In genomic region chr19:5974721-5975387, GRCh38 we compare ENCODE assay signal across 11 cellular contexts. TPM values are rescaled to one million over a fixed set of nuclear protein-coding genes. Genes with fewer than 3 reads are reported as not detected.
DNase-seq lines count a peak whose midpoint lies in the region; ATAC-seq and TF ChIP-seq lines count a peak whose summit lies in the region.
"Had no signal": no experiment of that assay in that cellular context is flagged by ENCODE, and none has a peak within 500 bp of the region (broad histone marks: within the 10 kb centered on the region; RNA-seq: fewer than 3 reads in every experiment).

No MANE protein-coding gene starts in this region.

- H3K36me3 ChIP-seq in transverse colon (no peaks in the 10 kb centered on the region), body of pancreas (replicated peaks in 1 of 2; ENCODE audit: insufficient read depth in 1 of 2, low read depth in 2 of 2) (no peaks in the 10 kb centered on the region)

- WGBS in transverse colon (ENCODE audit: low coverage in 1 of 2), 2 donors, result 19 to 38% methylated on average over 3 to 10 of the region's 10 CpGs
- WGBS in body of pancreas, 2 donors, result 53 to 61% methylated on average over 9 to 10 of the region's 10 CpGs

- in situ Hi-C loops in transverse colon (cut with MboI; ENCODE audit: low pct_ligation_motif_present in 1 of 4, low pct_unique_long_range_greater_than_20kb in 1 of 4, low sequenced_read_pairs in 3 of 4), result no loop called here

- no peaks in the 10 kb centered on the region for H3K9me3 Mint-ChIP-seq in activated T-helper 17 cell treated with anti-CD3 and anti-CD28 coated beads, Interleukin-2, amount 50 U/mL, for 72 hours
- H3K9me3 Mint-ChIP-seq in memory B cell, result no peaks in the 10 kb centered on the region

- H3K4me3 ChIP-seq in transverse colon (no peak overlapping the region), body of pancreas (no peak overlapping the region)

- TF ChIP-seq CTCF in transverse colon (IDR thresholded peaks at IDR 0.05) (no peak), body of pancreas (IDR thresholded peaks at IDR 0.05) (no peak)

- no peaks in the 10 kb centered on the region for H3K9me3 ChIP-seq in transverse colon
- H3K9me3 ChIP-seq in body of pancreas, result no peaks in the 10 kb centered on the region

- H3K4me1 ChIP-seq in transverse colon, result peaks cover 36 to 61% (median 55%) of the 10 kb centered on the region in 4 donors
- peaks cover 73% of the 10 kb centered on the region for H3K4me1 ChIP-seq in body of pancreas

- H3K4me3 Mint-ChIP-seq in activated T-helper 17 cell treated with anti-CD3 and anti-CD28 coated beads, Interleukin-2, amount 50 U/mL, for 72 hours, result peak overlapping the region; percentile 96
- peak overlapping the region; percentile 63 for H3K4me3 Mint-ChIP-seq in memory B cell

- no peak for TF ChIP-seq EP300 in transverse colon (IDR thresholded peaks at IDR 0.05; ENCODE audit: low read depth)

- H3K27ac ChIP-seq in transverse colon (peak overlapping the region; percentile 22 to 49 (median 40)), body of pancreas (peak overlapping the region in 1 of 4 donors; percentile 7)
- H3K27ac ChIP-seq: brain microvascular endothelial cell, C4-2B had no signal

- peaks cover 46% of the 10 kb centered on the region for H3K4me1 Mint-ChIP-seq in activated T-helper 17 cell treated with anti-CD3 and anti-CD28 coated beads, Interleukin-2, amount 50 U/mL, for 72 hours
- H3K4me1 Mint-ChIP-seq in memory B cell, result peaks cover 48% of the 10 kb centered on the region

- no peaks in the 10 kb centered on the region for H3K27me3 ChIP-seq in transverse colon
- H3K27me3 ChIP-seq in body of pancreas, result no peaks in the 10 kb centered on the region
- H3K27me3 ChIP-seq: brain microvascular endothelial cell had no signal

- DNase-seq in activated naive CD4-positive, alpha-beta T cell treated with Interleukin-2 at 50 U/mL for 16 hours, result peak; percentile 36
- no peak for DNase-seq in activated naive CD4-positive, alpha-beta T cell (lab: John Stamatoyannopoulos, UW)
- DNase-seq in memory B cell (ENCODE audit: low spot score in 2 of 2), result no peak
- no peak for DNase-seq in transverse colon
- DNase-seq in amygdala (lab: John Stamatoyannopoulos, UW), result no peak
- DNase-seq in body of pancreas, result no peak
- DNase-seq: brain microvascular endothelial cell, NCI-H524 had no signal

- no peaks in the 10 kb centered on the region for H3K27me3 Mint-ChIP-seq in activated T-helper 17 cell treated with anti-CD3 and anti-CD28 coated beads, Interleukin-2, amount 50 U/mL, for 72 hours
- H3K27me3 Mint-ChIP-seq in memory B cell, result no peaks in the 10 kb centered on the region

- peak overlapping the region; percentile 97 for H3K27ac Mint-ChIP-seq in activated T-helper 17 cell treated with anti-CD3 and anti-CD28 coated beads, Interleukin-2, amount 50 U/mL, for 72 hours
- H3K27ac Mint-ChIP-seq in memory B cell, result peak overlapping the region; percentile 80

- H3K36me3 Mint-ChIP-seq in activated T-helper 17 cell treated with anti-CD3 and anti-CD28 coated beads, Interleukin-2, amount 50 U/mL, for 72 hours (ENCODE audit: low read depth), result peaks cover 67% of the 10 kb centered on the region
- H3K36me3 Mint-ChIP-seq in memory B cell, result peaks cover 12% of the 10 kb centered on the region

- intact Hi-C loops in transverse colon (cut with DNase I; ENCODE audit: low total_unique reads), result no loop called here
- intact Hi-C loops in body of pancreas (cut with DNase I), result no loop called here

- TF ChIP-seq POLR2A in transverse colon (IDR thresholded peaks at IDR 0.05), result no peak
- TF ChIP-seq POLR2A in body of pancreas (IDR thresholded peaks at IDR 0.05), result no peak

- peak; percentile 18 for ATAC-seq in activated T-helper 17 cell treated with anti-CD3 and anti-CD28 coated beads, Interleukin-2, amount 50 U/mL, for 72 hours (replicated peaks)
- peak; percentile 15 for ATAC-seq in memory B cell (ENCODE audit: low read depth)
- no peak for ATAC-seq in GM18502 (IDR thresholded peaks at IDR 0.05; ENCODE audit: poor library complexity, unreplicated experiment)
- ATAC-seq in body of pancreas, result no peak

RNA-seq across cellular contexts. Expression of gene RANBP3, which starts 3.1 kb away (rescaled TPM):
- 100 to 1,000 TPM in 1 of 2 donors, 10 to 100 TPM in 1; 81.4 to 112 TPM for total RNA-seq in activated T-helper 17 cell treated with anti-CD3 and anti-CD28 coated beads, Interleukin-2, amount 50 U/mL, for 72 hours
- total RNA-seq in transverse colon, result 100 to 1,000 TPM in 1 of 4 donors, 10 to 100 TPM in 3; 58.9 to 175 (median 65.0) TPM
- 10 to 100 TPM; 62.0 to 90.0 TPM for total RNA-seq in body of pancreas

Comparison
In these comparisons a context has a peak if more than half of its experiments do, and no peak if none do; other contexts are left out.
1. ATAC-seq: peak in activated T-helper 17 cell treated with anti-CD3 and anti-CD28 coated beads, Interleukin-2, amount 50 U/mL, for 72 hours (single experiment) and memory B cell (single experiment); none in GM18502 (single experiment) and body of pancreas (single experiment).